7 cellular contexts compared by ENCODE assay signal in the genomic region with DNA sequence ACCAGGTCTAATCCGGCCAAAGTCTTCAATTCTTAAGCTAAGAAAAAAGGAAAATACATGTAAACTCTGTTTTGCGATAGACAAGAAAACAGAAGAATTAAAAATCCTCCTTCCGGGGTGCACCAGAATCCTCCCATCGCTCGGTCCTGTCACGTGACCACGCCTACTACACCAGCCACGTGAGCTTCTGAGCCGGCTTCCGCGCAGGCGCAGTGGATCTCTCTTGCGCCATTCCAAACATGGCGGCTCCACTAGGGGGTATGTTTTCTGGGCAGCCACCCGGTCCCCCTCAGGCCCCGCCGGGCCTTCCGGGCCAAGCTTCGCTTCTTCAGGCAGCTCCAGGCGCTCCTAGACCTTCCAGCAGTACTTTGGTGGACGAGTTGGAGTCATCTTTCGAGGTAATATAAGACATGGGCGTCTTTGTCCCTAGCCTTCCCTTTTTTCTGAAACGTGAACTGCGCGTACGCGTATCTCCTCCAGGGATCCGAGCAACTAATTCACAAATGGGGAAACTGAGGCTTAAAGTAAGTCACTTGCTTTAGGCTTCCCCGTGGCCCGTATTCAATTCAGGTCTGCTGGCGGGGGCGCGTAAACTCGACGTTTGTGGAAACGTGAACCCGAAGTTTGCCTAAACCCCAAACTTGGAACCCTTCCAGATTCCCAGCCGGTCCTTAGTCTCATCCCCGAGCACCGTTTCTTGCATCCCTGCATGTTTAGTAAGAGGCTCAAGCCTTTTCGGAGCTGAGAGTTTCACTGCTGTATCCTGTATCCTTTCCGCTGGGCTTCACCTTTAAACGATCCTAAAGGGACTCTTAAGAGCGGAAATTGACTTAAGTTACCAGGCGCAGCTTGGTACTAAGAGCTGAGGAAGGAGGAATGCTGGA. TPM values are rescaled to one million over a fixed set of nuclear protein-coding genes. Genes with fewer than 3 reads are reported as not detected.
A peak's percentile ranks its signal among the peaks of the same experiment; 100 is the strongest.
DNase-seq lines count a peak whose midpoint lies in the region; ATAC-seq, FAIRE-seq and TF ChIP-seq lines count a peak whose summit lies in the region.

A gene with protein sequence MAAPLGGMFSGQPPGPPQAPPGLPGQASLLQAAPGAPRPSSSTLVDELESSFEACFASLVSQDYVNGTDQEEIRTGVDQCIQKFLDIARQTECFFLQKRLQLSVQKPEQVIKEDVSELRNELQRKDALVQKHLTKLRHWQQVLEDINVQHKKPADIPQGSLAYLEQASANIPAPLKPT (plus strand): TSS at position 226 of the 884 bp plus-strand sequence. CDS start 14 bp downstream, at position 240.

- ATAC-seq in GM18502 (IDR thresholded peaks at IDR 0.05; ENCODE audit: poor library complexity, unreplicated experiment) (peak; percentile 95), HG02943 (IDR thresholded peaks at IDR 0.05; ENCODE audit: low read depth, unreplicated experiment) (peak; percentile 95)

- H3K79me2 ChIP-seq in astrocyte (ENCODE audit: insufficient read depth, low read length) (peaks cover 52% of the 10 kb centered on the region), hepatocyte (peaks cover 50% of the 10 kb centered on the region)

- no peaks in the 10 kb centered on the region for H3K27me3 Mint-ChIP-seq in astrocyte (ENCODE audit: low read depth, unreplicated experiment)

- H3K36me3 Mint-ChIP-seq in astrocyte (ENCODE audit: low read depth, unreplicated experiment), result peaks cover 3% of the 10 kb centered on the region

- H3K27ac Mint-ChIP-seq in astrocyte (ENCODE audit: unreplicated experiment), result peak within 1 kb of the TSS; percentile 96

- H3K4me1 ChIP-seq in astrocyte (ENCODE audit: insufficient read depth, low read length), result peaks cover 18% of the 10 kb centered on the region
- peaks cover 13% of the 10 kb centered on the region for H3K4me1 ChIP-seq in hepatocyte (ENCODE audit: insufficient read depth)

- H3K4me2 ChIP-seq in astrocyte (ENCODE audit: low read length), result peak within 1 kb of the TSS; percentile 97
- H3K4me2 ChIP-seq in hepatocyte, result peak within 1 kb of the TSS; percentile 83

- H3K27ac ChIP-seq in astrocyte (ENCODE audit: low read depth, low read length) (peak within 1 kb of the TSS; percentile 95), hepatocyte (peak within 1 kb of the TSS; percentile 83)

- no peaks in the 10 kb centered on the region for H3K9me3 Mint-ChIP-seq in astrocyte (ENCODE audit: unreplicated experiment)

- H3K4me3 ChIP-seq in astrocyte (ENCODE audit: insufficient read depth, low read depth, low read length) (peak within 1 kb of the TSS; percentile 99), hepatocyte (peak within 1 kb of the TSS; percentile 80)

- WGBS in hepatocyte (ENCODE audit: low lambda C conversion rate, missing lambda C conversion rate), result under 1% methylated on average over 46 of the region's 46 CpGs

- H3K36me3 ChIP-seq in astrocyte (ENCODE audit: insufficient read depth, low read length) (no peaks in the 10 kb centered on the region), hepatocyte (replicated peaks; ENCODE audit: insufficient read depth, low read depth) (no peaks in the 10 kb centered on the region)

- no peak for FAIRE-seq in astrocyte (lab: Jason Lieb, UNC)

- H4K20me1 ChIP-seq in astrocyte (ENCODE audit: insufficient read depth, low read length) (peaks cover 41% of the 10 kb centered on the region), hepatocyte (ENCODE audit: insufficient read depth, poor library complexity, severe bottlenecking) (peaks cover 35% of the 10 kb centered on the region)

- no peak for TF ChIP-seq CTCF in astrocyte (IDR thresholded peaks at IDR 0.05; ENCODE audit: insufficient read depth, low read depth, low read length)
- no peak for TF ChIP-seq CTCF in hepatocyte (IDR thresholded peaks at IDR 0.05; ENCODE audit: poor library complexity)

- peak; percentile 93 for DNase-seq in NCI-H2029 (lab: John Stamatoyannopoulos, UW)
- DNase-seq in T-helper 22 cell (ENCODE audit: low read depth), result peak; percentile 92
- DNase-seq in astrocyte (ENCODE audit: low read depth), result peak; percentile 84
- peak; percentile 99 for DNase-seq in hepatocyte (ENCODE audit: low spot score)
- peak; percentile 89 for DNase-seq in renal cortical epithelial cell (ENCODE audit: low read depth)

- H2AFZ ChIP-seq in astrocyte (ENCODE audit: low read depth, low read length), result peak within 1 kb of the TSS; percentile 90
- H2AFZ ChIP-seq in hepatocyte, result peak within 1 kb of the TSS; percentile 82

- H3K4me1 Mint-ChIP-seq in astrocyte (ENCODE audit: low read depth, unreplicated experiment), result peaks cover 28% of the 10 kb centered on the region

- no peaks in the 10 kb centered on the region for H3K9me3 ChIP-seq in astrocyte (ENCODE audit: insufficient read depth, low read depth, low read length)
- no peaks in the 10 kb centered on the region for H3K9me3 ChIP-seq in hepatocyte (ENCODE audit: low read depth)

- H3K27me3 ChIP-seq in astrocyte (ENCODE audit: insufficient read depth, low read length) (no peaks in the 10 kb centered on the region), hepatocyte (no peaks in the 10 kb centered on the region)

- H3K9me2 ChIP-seq in hepatocyte (replicated peaks; ENCODE audit: insufficient read depth), result no peaks in the 10 kb centered on the region

- H3K4me3 Mint-ChIP-seq in astrocyte (ENCODE audit: unreplicated experiment), result peak within 1 kb of the TSS; percentile 97

- H3K9ac ChIP-seq in astrocyte (ENCODE audit: low read length), result peak within 1 kb of the TSS; percentile 98

RNA-seq across cellular contexts. Expression of the gene that starts here (rescaled TPM):
- 42.6 and 43.6 TPM in 2 replicates for total RNA-seq in astrocyte
- 17.6 and 19.3 TPM in 2 replicates for total RNA-seq in hepatocyte
- 46.6 and 49.4 TPM in 2 replicates for polyA plus RNA-seq in hepatocyte
- 8.9 and 11.7 TPM in 2 replicates for total RNA-seq in renal cortical epithelial cell

Comparison
In these comparisons a context has a peak if more than half of its experiments do, and no peak if none do; other contexts are left out.
1. Peak in every context shown above with its lines: DNase-seq, ATAC-seq, H3K4me3 ChIP-seq and H3K27ac ChIP-seq.